Comparison of ENCODE assay signal across 34 cellular contexts in genomic region chr11:98059488-98059887, GRCh38.
"Had no signal": no experiment of that assay in that cellular context is flagged by ENCODE, and none has a peak within 500 bp of the region (broad histone marks: within the 10 kb centered on the region; RNA-seq: fewer than 3 reads in every experiment).

No MANE protein-coding gene starts in this region.

- FAIRE-seq: astrocyte, bronchial epithelial cell had no signal

- H3K4me1 ChIP-seq: adrenal gland, ascending aorta, body of pancreas, breast epithelium had no signal

- H3K4me3 ChIP-seq: adrenal gland, ascending aorta, body of pancreas, breast epithelium, cardiac muscle cell had no signal

- H3K27me3 ChIP-seq: adrenal gland, ascending aorta, body of pancreas, brain microvascular endothelial cell, breast epithelium, cardiac muscle cell had no signal

- H3K9me3 ChIP-seq: adrenal gland, ascending aorta, body of pancreas, breast epithelium had no signal

- DNase-seq: activated effector memory CD4-positive, alpha-beta T cell treated with anti-CD3 and anti-CD28 coated beads, Interleukin-2, amount 50 U/mL, for 16 hours; activated effector memory CD4-positive, alpha-beta T cell treated with Interleukin-2 at 50 U/mL for 16 hours; activated gamma-delta T cell; activated gamma-delta T cell treated with Interleukin-2 at 50 U/mL for 16 hours; activated naive CD4-positive, alpha-beta T cell; activated naive CD4-positive, alpha-beta T cell treated with anti-CD3 and anti-CD28 coated beads for 36 hours; activated naive CD4-positive, alpha-beta T cell treated with anti-CD3 and anti-CD28 coated beads, Interleukin-2, amount 10 ng/mL, durations not matched to agents 7 days and 5 days; activated naive CD4-positive, alpha-beta T cell treated with anti-CD3 and anti-CD28 coated beads, Interleukin-2, amount 50 U/mL, for 16 hours; activated naive CD4-positive, alpha-beta T cell treated with Interleukin-2 at 50 U/mL for 16 hours; activated naive CD8-positive, alpha-beta T cell treated with anti-CD3 and anti-CD28 coated beads for 36 hours; activated naive CD8-positive, alpha-beta T cell treated with anti-CD3 and anti-CD28 coated beads, Interleukin-2, amount 10 ng/mL, durations not matched to agents 7 days and 5 days; activated naive CD8-positive, alpha-beta T cell treated with anti-CD3 and anti-CD28 coated beads, Interleukin-2, amount 50 U/mL, for 24 hours; activated T-cell treated with anti-CD3 and anti-CD28 coated beads, Interleukin-2, amount 50 U/mL, for 1 hour; activated T-cell treated with anti-CD3 and anti-CD28 coated beads, Interleukin-2, amount 50 U/mL, for 24 hours; activated T-cell treated with anti-CD3 and anti-CD28 coated beads, Interleukin-2, amount 50 U/mL, for 4 hours; activated T-cell treated with anti-CD3 and anti-CD28 coated beads, Interleukin-2, amount 50 U/mL, for 48 hours; activated T-cell treated with anti-CD3 and anti-CD28 coated beads, Interleukin-2, amount 50 U/mL, for 72 hours; adrenal gland; amniotic stem cell; amygdala; anterior cingulate cortex; aorta; body of pancreas; brain microvascular endothelial cell; caudate nucleus; central memory CD4-positive, alpha-beta T cell; cerebellar nuclear complex had no signal

- H3K27ac ChIP-seq: adrenal gland, ascending aorta, body of pancreas, brain microvascular endothelial cell, breast epithelium, cardiac muscle cell had no signal

- H3K36me3 ChIP-seq: adrenal gland, ascending aorta, brain microvascular endothelial cell, breast epithelium, cardiac muscle cell had no signal

- ATAC-seq: activated naive CD4-positive, alpha-beta T cell treated with anti-CD3 and anti-CD28 coated beads, Interleukin-2, amount 50 U/mL, for 72 hours; activated naive CD8-positive, alpha-beta T cell treated with anti-CD3 and anti-CD28 coated beads, Interleukin-2, amount 50 U/mL, for 24 hours; activated T-cell treated with anti-CD3 and anti-CD28 coated beads, Interleukin-2, amount 50 U/mL, for 4 hours; activated T-cell treated with anti-CD3 and anti-CD28 coated beads, Interleukin-2, amount 50 U/mL, for 72 hours; activated T-helper 17 cell treated with anti-CD3 and anti-CD28 coated beads, Interleukin-2, amount 50 U/mL, for 72 hours; body of pancreas had no signal
